ENCODE assay signal across 8 cellular contexts in the genomic region with DNA sequence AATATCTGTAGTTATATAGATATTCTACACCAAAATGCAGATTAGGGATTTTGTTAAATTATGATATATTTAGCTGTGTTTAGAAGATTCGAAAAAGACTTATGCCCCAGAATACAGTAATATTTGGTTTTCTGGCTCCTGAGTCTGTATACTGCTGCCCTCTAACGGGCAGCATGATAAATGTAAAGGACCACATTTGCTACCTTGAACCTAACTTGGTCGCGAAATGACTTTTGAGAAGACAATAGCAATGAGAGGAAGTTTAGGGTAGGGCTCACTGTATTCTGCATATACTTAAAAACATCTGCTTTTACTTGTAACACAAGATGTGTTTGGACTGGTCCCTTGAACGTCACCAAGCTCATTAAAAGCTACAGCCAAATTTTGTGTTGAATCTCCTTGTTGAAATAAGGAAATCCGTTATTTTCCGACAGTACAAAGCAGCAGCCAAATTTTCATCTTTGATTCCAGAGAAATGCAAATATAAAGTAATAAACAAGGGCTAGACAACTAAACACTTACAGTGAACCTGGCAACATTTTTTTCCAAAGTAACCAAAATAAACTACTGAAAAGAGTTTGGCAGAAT.
A peak's percentile ranks its signal among the peaks of the same experiment; 100 is the strongest.
DNase-seq lines count a peak whose midpoint lies in the region; ATAC-seq and TF ChIP-seq lines count a peak whose summit lies in the region.

No MANE protein-coding gene starts in this region.

- H3K9ac ChIP-seq in colonic mucosa (ENCODE audit: low read depth in 2 of 2, low read length in 2 of 2), result no peak overlapping the region

- POLR2A ChIA-PET in Panc1 (lab: Charles Lee), result interaction anchor here (1.1 kb wide), 1 partner anchor 52 kb away, joined by 3 read pairs; no protein-coding TSS in a partner anchor

- TF ChIP-seq POLR2A in vagina (IDR thresholded peaks at IDR 0.05), result no peak

- H3K27me3 ChIP-seq in Panc1 (ENCODE audit: control insufficient read depth, insufficient read depth, low read length), result no peaks in the 10 kb centered on the region
- H3K27me3 ChIP-seq in colonic mucosa, result no peaks in the 10 kb centered on the region
- no peaks in the 10 kb centered on the region for H3K27me3 ChIP-seq in lower lobe of right lung (ENCODE audit: low read depth)
- no peaks in the 10 kb centered on the region for H3K27me3 ChIP-seq in vagina

- H3K4me1 ChIP-seq in Panc1 (ENCODE audit: control insufficient read depth, insufficient read depth, low read length) (0 out of 2 replicates have a peak, but pooled peaks cover 3% of the 10 kb centered on the region), colonic mucosa (no peaks in the 10 kb centered on the region), lower lobe of right lung (peaks cover 7% of the 10 kb centered on the region), vagina (no peaks in the 10 kb centered on the region)

- H3K36me3 ChIP-seq in Panc1 (ENCODE audit: control insufficient read depth, insufficient read depth, low read length) (no peaks in the 10 kb centered on the region), colonic mucosa (no peaks in the 10 kb centered on the region), lower lobe of right lung (peaks cover 3% of the 10 kb centered on the region), vagina (peaks cover 0 to 6% of the 10 kb centered on the region in 2 donors)

- CTCF ChIA-PET in Panc1 (lab: Charles Lee), result interaction anchor here (0.6 to 1.0 kb wide), 4 partner anchors 102 to 342 kb away, joined by 3 to 14 read pairs (median 5); no protein-coding TSS in a partner anchor

- H3K9me3 ChIP-seq in Panc1 (ENCODE audit: control insufficient read depth, insufficient read depth, low read depth, low read length), result no peaks in the 10 kb centered on the region
- no peaks in the 10 kb centered on the region for H3K9me3 ChIP-seq in colonic mucosa
- H3K9me3 ChIP-seq in lower lobe of right lung, result no peaks in the 10 kb centered on the region
- H3K9me3 ChIP-seq in vagina, result no peaks in the 10 kb centered on the region

- H3K4me3 ChIP-seq in Panc1 (ENCODE audit: low read depth in 2 of 2, low read length in 2 of 2) (no peak overlapping the region), colonic mucosa (no peak overlapping the region), lower lobe of right lung (no peak overlapping the region), vagina (no peak overlapping the region)

- ATAC-seq in HG03354 (IDR thresholded peaks at IDR 0.05; ENCODE audit: poor library complexity, severe bottlenecking, unreplicated experiment) (peak; percentile 38), Panc1 (peak; percentile 72), lower lobe of right lung (peak; percentile 59 to 66), HG02759 (IDR thresholded peaks at IDR 0.05; ENCODE audit: unreplicated experiment) (no peak)

- TF ChIP-seq CTCF in Panc1 (IDR thresholded peaks at IDR 0.05) (peak; percentile 85; the same call in 1 of the 2 replicates), colonic mucosa (IDR thresholded peaks at IDR 0.05) (peak; percentile 56), lower lobe of right lung (IDR thresholded peaks at IDR 0.05) (peak; percentile 67), vagina (IDR thresholded peaks at IDR 0.05) (peak in 2 of 3 experiments; percentile 49 to 65)

- peak; percentile 13 to 14 for DNase-seq in activated CD4-positive, alpha-beta T cell treated with anti-CD3 and anti-CD28 coated beads for 4 hours
- no peak for DNase-seq in activated CD4-positive, alpha-beta T cell treated with anti-CD3 and anti-CD28 coated beads, Interleukin-2, amount 50 U/mL, for 1 hour
- DNase-seq in Panc1 (ENCODE audit: low read depth, low spot score), result peak; percentile 53
- no peak for DNase-seq in colonic mucosa
- no peak for DNase-seq in lower lobe of right lung
- DNase-seq in vagina (ENCODE audit: extremely low spot score in 2 of 2), result no peak

- in situ Hi-C loops in Panc1 (cut with HindIII; ENCODE audit: low pct_unique_long_range_greater_than_20kb, low sequenced_read_pairs), result no loop called here

- intact Hi-C loops in Panc1 (cut with micrococcal nuclease; ENCODE audit: unreplicated experiment), result loop anchor here (5.0 kb wide), 1 partner anchor 216 kb away; no protein-coding TSS in a partner anchor
- intact Hi-C loops in colonic mucosa (cut with DNase I), result loop anchor here (5.0 kb wide), 1 partner anchor 216 kb away; no protein-coding TSS in a partner anchor
- intact Hi-C loops in lower lobe of right lung (cut with DNase I), result no loop called here
- intact Hi-C loops in vagina (cut with DNase I), result loop anchor here (5.0 kb wide), 1 partner anchor 216 kb away; no protein-coding TSS in a partner anchor

- no TSS peak for BruUV-seq in Panc1 (replicated peaks; lab: Mats Ljungman, UMichigan)

- H3K27ac ChIP-seq in Panc1 (ENCODE audit: low read length) (peak overlapping the region; percentile 76), colonic mucosa (no peak overlapping the region), lower lobe of right lung (no peak overlapping the region), vagina (peak overlapping the region; percentile 6)

Comparison
In these comparisons a context has a peak if more than half of its experiments do, and no peak if none do; other contexts are left out.
1. DNase-seq: peak in activated CD4-positive, alpha-beta T cell treated with anti-CD3 and anti-CD28 coated beads for 4 hours (2 of 2) and Panc1 (single experiment); none in activated CD4-positive, alpha-beta T cell treated with anti-CD3 and anti-CD28 coated beads, Interleukin-2, amount 50 U/mL, for 1 hour (single experiment), colonic mucosa (single experiment), lower lobe of right lung (single experiment) and vagina (0 of 2).
2. H3K27ac ChIP-seq: peak in Panc1 (single experiment) and vagina (single experiment); none in colonic mucosa (single experiment) and lower lobe of right lung (single experiment).
3. Peak in every context shown above with its lines, with median percentiles within 50 percentile points of each other: CTCF ChIP-seq.